ENCODE assay signal across 10 cellular contexts in genomic region chr5:68261174-68262021, GRCh38. TPM values are rescaled to one million over a fixed set of nuclear protein-coding genes. Genes with fewer than 3 reads are reported as not detected.
DNase-seq lines count a peak whose midpoint lies in the region; ATAC-seq, FAIRE-seq and TF ChIP-seq lines count a peak whose summit lies in the region.
"Had no signal": no experiment of that assay in that cellular context is flagged by ENCODE, and none has a peak within 500 bp of the region (broad histone marks: within the 10 kb centered on the region; RNA-seq: fewer than 3 reads in every experiment).

No MANE protein-coding gene starts in this region.

- DNase-seq in HCT116 (ENCODE audit: low read depth, low spot score) = no peak
- no peak for DNase-seq in K562 (ENCODE audit: extremely low read depth in 1 of 4, low spot score in 3 of 4)
- DNase-seq in naive B cell = no peak
- DNase-seq in NCI-H1092 treated with DMSO at 0.1 percent for 48 hours (lab: John Stamatoyannopoulos, UW) = no peak
- DNase-seq: activated T-cell treated with anti-CD3 and anti-CD28 coated beads, Interleukin-2, amount 50 U/mL, for 1 hour; PC-3 had no signal

- POLR2A ChIA-PET in HCT116 (lab: Charles Lee) = no interaction called here
- POLR2A ChIA-PET in K562 (lab: Yijun Ruan, JAX) = interaction anchor here (0.6 kb wide), 1 partner anchor 35 kb away, joined by 4 read pairs; no protein-coding TSS in a partner anchor

- H3K36me3 ChIP-seq in BLaER1 (peaks cover 38% of the 10 kb centered on the region), HCT116 (ENCODE audit: control insufficient read depth in 1 of 2, insufficient read depth in 2 of 2, low read length in 2 of 2) (no peaks in the 10 kb centered on the region), K562 (ENCODE audit: control insufficient read depth, insufficient read depth, low read length) (no peaks in the 10 kb centered on the region)

- peaks cover 55 to 75% (median 71%) of the 10 kb centered on the region in 3 donors for H3K4me1 Mint-ChIP-seq in naive B cell

- intact Hi-C loops in HCT116 (cut with micrococcal nuclease) = no loop called here
- intact Hi-C loops in K562 (cut with micrococcal nuclease) = no loop called here

- in situ Hi-C loops in K562 (cut with MboI) = no loop called here

- no peaks in the 10 kb centered on the region for H3K27me3 Mint-ChIP-seq in naive B cell

- TF ChIP-seq POLR2A in HCT116 (IDR thresholded peaks at IDR 0.05; ENCODE audit: borderline replicate concordance, extremely low read depth, insufficient read depth, insufficient read length) = no peak
- no peak for TF ChIP-seq POLR2A in K562 (conservative IDR thresholded peaks at IDR 0.05)

- H3K79me2 ChIP-seq in HCT116 (ENCODE audit: insufficient read depth, low read length) = no peaks in the 10 kb centered on the region
- no peaks in the 10 kb centered on the region for H3K79me2 ChIP-seq in K562 (ENCODE audit: control insufficient read depth, insufficient read depth, low read length)

- ATAC-seq in HCT116 (no peak), K562 (no peak), naive B cell (ENCODE audit: low read depth in 2 of 2) (no peak), GM21515 (IDR thresholded peaks at IDR 0.05; ENCODE audit: unreplicated experiment) (no peak), HG02885 (IDR thresholded peaks at IDR 0.05; ENCODE audit: poor library complexity, unreplicated experiment) (no peak), GM21367 (IDR thresholded peaks at IDR 0.05; ENCODE audit: unreplicated experiment) (no peak)
- ATAC-seq: PC-3 had no signal

- H4K20me1 ChIP-seq in BLaER1 (peaks cover 90% of the 10 kb centered on the region), HCT116 (ENCODE audit: insufficient read depth) (no peaks in the 10 kb centered on the region), K562 (replicated peaks; ENCODE audit: control insufficient read depth, insufficient read depth, low read length) (no peaks in the 10 kb centered on the region)

- no peaks in the 10 kb centered on the region for H3K9me2 ChIP-seq in HCT116 (ENCODE audit: insufficient read depth)

- H3K9me1 ChIP-seq in K562 (ENCODE audit: control insufficient read depth, insufficient read depth, low read length) = no peaks in the 10 kb centered on the region

- peak overlapping the region in 4 of 6 donors; percentile 18 to 85 (median 82) for H3K27ac Mint-ChIP-seq in naive B cell

- CTCF ChIA-PET in HCT116 (lab: Charles Lee) = interaction anchor here (1.4 kb wide), 1 partner anchor 9 kb away, joined by 3 read pairs; no protein-coding TSS in a partner anchor
- CTCF ChIA-PET in K562 (lab: Yijun Ruan, JAX; ENCODE audit: low intra/inter-chr PET ratio) = no interaction called here

- H3K36me3 Mint-ChIP-seq in naive B cell = no peaks in the 10 kb centered on the region

- RAD21 ChIA-PET in HCT116 (lab: Charles Lee; ENCODE audit: low non-redundant PET in 1 of 2, low total read pairs in 2 of 2, uncharacterized antibody in 2 of 2, unreplicated experiment in 2 of 2) = no interaction called here

- no TSS peak for BruUV-seq in HCT116 (replicated peaks; lab: Mats Ljungman, UMichigan)
- no TSS peak for BruUV-seq in K562 (replicated peaks; lab: Mats Ljungman, UMichigan)

- H3K9ac ChIP-seq in BLaER1 = no peak overlapping the region
- H3K9ac ChIP-seq in HCT116 (ENCODE audit: low read length) = no peak overlapping the region
- no peak overlapping the region for H3K9ac ChIP-seq in K562 (ENCODE audit: insufficient read depth in 1 of 2, low read depth in 2 of 2, low read length in 2 of 2)

- no peak overlapping the region for H3K4me3 Mint-ChIP-seq in naive B cell

- H3K27ac ChIP-seq in BLaER1 (peak overlapping the region; percentile 12; the same call in 1 of the 2 replicates), HCT116 (ENCODE audit: low read depth, low read length) (no peak overlapping the region), K562 (ENCODE audit: extremely low read depth, low read depth, low read length) (no peak overlapping the region)

- WGBS in K562 (ENCODE audit: insufficient coverage, low coverage, missing lambda C conversion rate) = 6% methylated on average over 4 of the region's 4 CpGs

- H3K27me3 ChIP-seq in BLaER1 = no peaks in the 10 kb centered on the region
- H3K27me3 ChIP-seq in HCT116 (ENCODE audit: insufficient read depth, low read length) = no peaks in the 10 kb centered on the region
- no peaks in the 10 kb centered on the region for H3K27me3 ChIP-seq in K562 (ENCODE audit: control insufficient read depth in 2 of 2, insufficient read depth in 2 of 2, low read length in 2 of 2)

- TF ChIP-seq CTCF in HCT116 (IDR thresholded peaks at IDR 0.05 in 2 of 3, conservative IDR thresholded peaks at IDR 0.05 in 1 of 3; ENCODE audit: borderline replicate concordance in 1 of 3, insufficient read depth in 1 of 3, low read depth in 2 of 3, low read length in 2 of 3) (0 out of 6 replicates have a peak, but pooled peaks of 2 of the 3 experiments have one; percentile 7 to 11), K562 (IDR thresholded peaks at IDR 0.05 in 2 of 3, conservative IDR thresholded peaks at IDR 0.05 in 1 of 3; ENCODE audit: insufficient read depth in 2 of 3, low read depth in 1 of 3, low read length in 3 of 3) (peak in 1 of 3 experiments; percentile 34; a peak in 2 of 6 replicates)

- H3K4me2 ChIP-seq in BLaER1 (0 out of 2 replicates have a peak overlapping the region, but pooled peaks have one; percentile 8), HCT116 (ENCODE audit: low read length) (no peak overlapping the region), K562 (ENCODE audit: insufficient read depth, low read length) (no peak overlapping the region)

- H3K4me1 ChIP-seq in BLaER1 (peaks cover 62% of the 10 kb centered on the region), HCT116 (ENCODE audit: control insufficient read depth in 1 of 2, insufficient read depth in 2 of 2, low read length in 2 of 2) (no peaks in the 10 kb centered on the region), K562 (replicated peaks in 1 of 2; ENCODE audit: control insufficient read depth in 2 of 2, insufficient read depth in 2 of 2, low read length in 2 of 2) (no peaks in the 10 kb centered on the region)

- H2AFZ ChIP-seq in HCT116 (ENCODE audit: low read depth, low read length, poor library complexity, severe bottlenecking) = no peak overlapping the region
- H2AFZ ChIP-seq in K562 (ENCODE audit: low read depth, low read length) = no peak overlapping the region

- H3K9me3 ChIP-seq in BLaER1 = no peaks in the 10 kb centered on the region
- H3K9me3 ChIP-seq in HCT116 (ENCODE audit: control insufficient read depth in 1 of 2, insufficient read depth in 1 of 2, low read depth in 1 of 2, low read length in 2 of 2) = no peaks in the 10 kb centered on the region
- H3K9me3 ChIP-seq in K562 (replicated peaks; ENCODE audit: control insufficient read depth, insufficient read depth, low read depth, low read length) = no peaks in the 10 kb centered on the region

- TF ChIP-seq EP300 in K562 (IDR thresholded peaks at IDR 0.05; ENCODE audit: low read length) = no peak

- H3K4me3 ChIP-seq in BLaER1 (no peak overlapping the region), HCT116 (replicated peaks in 1 of 2; ENCODE audit: low read depth in 1 of 2, low read length in 2 of 2) (no peak overlapping the region), K562 (no peak overlapping the region)

- TF ChIP-seq RAD21 in HCT116 (IDR thresholded peaks at IDR 0.05; ENCODE audit: low read depth) = peak; percentile 30; the same call in 1 of the 2 replicates
- no peak for TF ChIP-seq RAD21 in K562 (CRISPR knock-in tag; conservative IDR thresholded peaks at IDR 0.05 in 1 of 2, IDR thresholded peaks at IDR 0.05 in 1 of 2)

- no peak for FAIRE-seq in K562 (lab: Jason Lieb, UNC)

- H3K9me3 Mint-ChIP-seq in naive B cell = no peaks in the 10 kb centered on the region

TF ChIP-seq in HCT116, 20 proteins besides CTCF, POLR2A, EP300 and RAD21 (continues in another document):
- no peak for TF ChIP-seq EGR1 (IDR thresholded peaks at IDR 0.05; ENCODE audit: low read depth)
- no peak for TF ChIP-seq ATF3 (IDR thresholded peaks at IDR 0.05)
- TF ChIP-seq SRF (IDR thresholded peaks at IDR 0.05; ENCODE audit: low read depth) = no peak

TF ChIP-seq in K562, 482 proteins besides CTCF, POLR2A, EP300 and RAD21 (continues in another document):
- TF ChIP-seq CEBPG (CRISPR knock-in tag; IDR thresholded peaks at IDR 0.05) = no peak
- TF ChIP-seq CEBPG (tag; conservative IDR thresholded peaks at IDR 0.05 in 1 of 2, IDR thresholded peaks at IDR 0.05 in 1 of 2) = 0 out of 4 replicates have a peak, but pooled peaks of 1 of the 2 experiments have one; percentile 39
- peak; percentile 39 for TF ChIP-seq MEIS2 (IDR thresholded peaks at IDR 0.05; ENCODE audit: partially characterized antibody)

RNA-seq across cellular contexts. Expression of gene PIK3R1, which starts 45.8 kb away (rescaled TPM):
- total RNA-seq in HCT116 (2021; ENCODE audit: unreplicated experiment) (7.2 TPM), K562 (2014; rRNA removed) (4.8 and 5.2 TPM in 2 replicates), K562 (2014; rRNA removed; fragmentation: Illumina TruSeq; extraction: Trizol) (5.4 and 7.1 TPM in 2 replicates), K562 (2015; rRNA removed; fragmentation: Illumina TruSeq; extraction: Trizol) (7.2 and 9.7 TPM in 2 replicates), K562 (2021) (7.2 and 9.2 TPM in 2 replicates)
- 3.1 and 3.9 TPM in 2 replicates for polyA plus RNA-seq in HCT116 (2012)
- 5.6 and 13.8 TPM in 2 replicates for total RNA-seq in K562 (2011; cell fraction: chromatin; rRNA removed; ENCODE audit: low replicate concordance)
- 1.5 and 2.1 TPM in 2 replicates for total RNA-seq in K562 (2011; cell fraction: nucleolus; rRNA removed)
- 3.5 and 5.3 TPM in 2 replicates for total RNA-seq in K562 (2011; cell fraction: nucleoplasm; rRNA removed)
- polyA plus RNA-seq in K562 (2011; rRNA removed) (1.9 and 2.5 TPM in 2 replicates), K562 (2014; fragmentation: Illumina TruSeq; extraction: Trizol) (5.1 and 8.0 TPM in 2 replicates), K562 (2014; fragmentation: Nextera tagmentation; extraction: Ambion mirVana) (1 to 10 TPM; 1.1 to 1.8 TPM), K562 (2014; rRNA removed) (2.4 and 3.9 TPM in 2 replicates), naive B cell (ENCODE audit: low read depth in 6 of 6) (10 to 100 TPM; 31.2 to 49.2 (median 39.3) TPM)
- polyA plus RNA-seq in K562 (2011; cell fraction: cytosol; rRNA removed) = 0.55 and 1.0 TPM in 2 replicates
- 3.6 and 3.9 TPM in 2 replicates for polyA plus RNA-seq in K562 (2011; cell fraction: nucleus; rRNA removed)
- polyA plus RNA-seq in K562 (2012) = 5.4 and 6.2 TPM in 2 replicates
- 7.3 and 8.4 TPM in 2 replicates for polyA minus RNA-seq in K562 (2011; rRNA and poly(A)+ RNA removed)
- polyA minus RNA-seq in K562 (2011; cell fraction: cytosol; rRNA and poly(A)+ RNA removed) = 3.5 and 6.9 TPM in 2 replicates
- 5.7 and 11.1 TPM in 2 replicates for polyA minus RNA-seq in K562 (2011; cell fraction: nucleus; rRNA and poly(A)+ RNA removed)
